In the genomic region with DNA sequence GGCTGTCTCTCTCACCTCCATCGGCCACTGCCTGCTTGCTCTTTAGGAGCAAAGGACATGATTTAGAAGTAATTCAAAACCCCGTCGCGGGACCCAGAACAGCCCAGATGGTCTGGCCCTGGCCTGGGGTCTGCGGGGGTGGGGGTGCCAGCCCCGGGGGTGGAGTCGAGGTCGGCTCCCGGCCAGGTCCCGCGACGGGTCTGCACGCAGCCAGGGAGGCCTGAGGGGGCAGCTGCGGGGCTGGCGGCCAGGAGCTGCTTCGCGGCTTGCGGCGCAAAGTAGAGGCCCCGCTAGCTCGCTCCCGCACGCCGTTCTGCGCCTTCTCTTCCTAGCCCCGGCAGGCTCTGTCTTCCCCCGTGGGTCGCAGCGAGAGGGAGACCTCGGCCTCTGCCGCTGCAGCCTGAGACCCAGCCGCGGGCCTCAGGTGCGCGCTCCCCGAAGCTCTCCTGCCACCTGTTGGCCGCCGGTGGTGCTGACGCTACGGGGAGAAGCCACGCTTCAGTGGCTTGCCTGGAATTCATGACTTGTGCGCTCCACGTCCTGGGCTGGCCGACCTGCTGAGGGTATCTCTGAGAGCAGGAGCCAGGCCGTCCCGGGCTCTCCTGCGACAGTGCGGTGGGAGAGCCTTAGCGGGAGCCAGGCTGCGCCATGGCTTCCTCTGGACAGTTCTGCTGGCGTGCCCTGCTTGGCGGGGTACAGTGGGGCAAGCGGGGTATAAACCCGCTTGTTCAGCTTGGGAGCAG, we compare ENCODE assay signal across 1 cellular context.
A peak's percentile ranks its signal among the peaks of the same experiment; 100 is the strongest.
TF ChIP-seq lines count a peak whose summit lies in the region.

No MANE protein-coding gene starts in this region.

TF ChIP-seq in HepG2, 621 proteins besides CTCF, POLR2A, EP300 and RAD21 (continued from another document and continues in another):
- TF ChIP-seq, protein P1, sequence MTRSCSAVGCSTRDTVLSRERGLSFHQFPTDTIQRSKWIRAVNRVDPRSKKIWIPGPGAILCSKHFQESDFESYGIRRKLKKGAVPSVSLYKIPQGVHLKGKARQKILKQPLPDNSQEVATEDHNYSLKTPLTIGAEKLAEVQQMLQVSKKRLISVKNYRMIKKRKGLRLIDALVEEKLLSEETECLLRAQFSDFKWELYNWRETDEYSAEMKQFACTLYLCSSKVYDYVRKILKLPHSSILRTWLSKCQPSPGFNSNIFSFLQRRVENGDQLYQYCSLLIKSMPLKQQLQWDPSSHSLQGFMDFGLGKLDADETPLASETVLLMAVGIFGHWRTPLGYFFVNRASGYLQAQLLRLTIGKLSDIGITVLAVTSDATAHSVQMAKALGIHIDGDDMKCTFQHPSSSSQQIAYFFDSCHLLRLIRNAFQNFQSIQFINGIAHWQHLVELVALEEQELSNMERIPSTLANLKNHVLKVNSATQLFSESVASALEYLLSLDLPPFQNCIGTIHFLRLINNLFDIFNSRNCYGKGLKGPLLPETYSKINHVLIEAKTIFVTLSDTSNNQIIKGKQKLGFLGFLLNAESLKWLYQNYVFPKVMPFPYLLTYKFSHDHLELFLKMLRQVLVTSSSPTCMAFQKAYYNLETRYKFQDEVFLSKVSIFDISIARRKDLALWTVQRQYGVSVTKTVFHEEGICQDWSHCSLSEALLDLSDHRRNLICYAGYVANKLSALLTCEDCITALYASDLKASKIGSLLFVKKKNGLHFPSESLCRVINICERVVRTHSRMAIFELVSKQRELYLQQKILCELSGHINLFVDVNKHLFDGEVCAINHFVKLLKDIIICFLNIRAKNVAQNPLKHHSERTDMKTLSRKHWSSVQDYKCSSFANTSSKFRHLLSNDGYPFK (CRISPR knock-in tag; IDR thresholded peaks at IDR 0.05; ENCODE audit: borderline replicate concordance) = peak; percentile 66; the same call in 1 of the 2 replicates
- TF ChIP-seq HES4 (CRISPR knock-in tag; IDR thresholded peaks at IDR 0.05; ENCODE audit: borderline replicate concordance) (no peak), TAF1 (CRISPR knock-in tag; IDR thresholded peaks at IDR 0.05) (peak; percentile 44; the same call in 1 of the 2 replicates), TCF7L2 (IDR thresholded peaks at IDR 0.05; ENCODE audit: low read depth, low read length) (no peak), HNF4A (CRISPR knock-in tag; IDR thresholded peaks at IDR 0.05) (peak; percentile 54), SP2 (CRISPR knock-in tag; IDR thresholded peaks at IDR 0.05) (no peak), ZNF292 (CRISPR knock-in tag; IDR thresholded peaks at IDR 0.05; ENCODE audit: borderline replicate concordance, low read depth) (peak; percentile 96), NFATC3 (CRISPR knock-in tag; IDR thresholded peaks at IDR 0.05) (no peak), ATAD3A (CRISPR knock-in tag; IDR thresholded peaks at IDR 0.05) (no peak), MAFF (IDR thresholded peaks at IDR 0.05; ENCODE audit: low read depth, low read length) (no peak), ZNF747 (CRISPR knock-in tag; IDR thresholded peaks at IDR 0.05; ENCODE audit: borderline replicate concordance) (peak; percentile 55; the same call in 1 of the 2 replicates), NFIC (IDR thresholded peaks at IDR 0.05; ENCODE audit: low read length) (no peak), RARG (CRISPR knock-in tag; IDR thresholded peaks at IDR 0.05; ENCODE audit: low read depth) (no peak), RXRA (CRISPR knock-in tag; IDR thresholded peaks at IDR 0.05) (peak; percentile 64), ZNF724P (CRISPR knock-in tag; IDR thresholded peaks at IDR 0.05; ENCODE audit: borderline replicate concordance) (no peak), ZSCAN31 (CRISPR knock-in tag; IDR thresholded peaks at IDR 0.05; ENCODE audit: low read depth) (peak; percentile 82), PLRG1 (conservative IDR thresholded peaks at IDR 0.05) (no peak), ZNF878 (CRISPR knock-in tag; IDR thresholded peaks at IDR 0.05) (no peak), ZNF296 (CRISPR knock-in tag; conservative IDR thresholded peaks at IDR 0.05) (no peak), PCBP2 (optimal IDR thresholded peaks at IDR 0.05; ENCODE audit: low read depth, low read length, poor library complexity, severe bottlenecking) (no peak)
- TF ChIP-seq, protein P2, sequence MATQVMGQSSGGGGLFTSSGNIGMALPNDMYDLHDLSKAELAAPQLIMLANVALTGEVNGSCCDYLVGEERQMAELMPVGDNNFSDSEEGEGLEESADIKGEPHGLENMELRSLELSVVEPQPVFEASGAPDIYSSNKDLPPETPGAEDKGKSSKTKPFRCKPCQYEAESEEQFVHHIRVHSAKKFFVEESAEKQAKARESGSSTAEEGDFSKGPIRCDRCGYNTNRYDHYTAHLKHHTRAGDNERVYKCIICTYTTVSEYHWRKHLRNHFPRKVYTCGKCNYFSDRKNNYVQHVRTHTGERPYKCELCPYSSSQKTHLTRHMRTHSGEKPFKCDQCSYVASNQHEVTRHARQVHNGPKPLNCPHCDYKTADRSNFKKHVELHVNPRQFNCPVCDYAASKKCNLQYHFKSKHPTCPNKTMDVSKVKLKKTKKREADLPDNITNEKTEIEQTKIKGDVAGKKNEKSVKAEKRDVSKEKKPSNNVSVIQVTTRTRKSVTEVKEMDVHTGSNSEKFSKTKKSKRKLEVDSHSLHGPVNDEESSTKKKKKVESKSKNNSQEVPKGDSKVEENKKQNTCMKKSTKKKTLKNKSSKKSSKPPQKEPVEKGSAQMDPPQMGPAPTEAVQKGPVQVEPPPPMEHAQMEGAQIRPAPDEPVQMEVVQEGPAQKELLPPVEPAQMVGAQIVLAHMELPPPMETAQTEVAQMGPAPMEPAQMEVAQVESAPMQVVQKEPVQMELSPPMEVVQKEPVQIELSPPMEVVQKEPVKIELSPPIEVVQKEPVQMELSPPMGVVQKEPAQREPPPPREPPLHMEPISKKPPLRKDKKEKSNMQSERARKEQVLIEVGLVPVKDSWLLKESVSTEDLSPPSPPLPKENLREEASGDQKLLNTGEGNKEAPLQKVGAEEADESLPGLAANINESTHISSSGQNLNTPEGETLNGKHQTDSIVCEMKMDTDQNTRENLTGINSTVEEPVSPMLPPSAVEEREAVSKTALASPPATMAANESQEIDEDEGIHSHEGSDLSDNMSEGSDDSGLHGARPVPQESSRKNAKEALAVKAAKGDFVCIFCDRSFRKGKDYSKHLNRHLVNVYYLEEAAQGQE (IDR thresholded peaks at IDR 0.05; ENCODE audit: borderline replicate concordance in 1 of 2, low read depth in 1 of 2, low read length in 2 of 2) = no peak
- TF ChIP-seq, protein P3, sequence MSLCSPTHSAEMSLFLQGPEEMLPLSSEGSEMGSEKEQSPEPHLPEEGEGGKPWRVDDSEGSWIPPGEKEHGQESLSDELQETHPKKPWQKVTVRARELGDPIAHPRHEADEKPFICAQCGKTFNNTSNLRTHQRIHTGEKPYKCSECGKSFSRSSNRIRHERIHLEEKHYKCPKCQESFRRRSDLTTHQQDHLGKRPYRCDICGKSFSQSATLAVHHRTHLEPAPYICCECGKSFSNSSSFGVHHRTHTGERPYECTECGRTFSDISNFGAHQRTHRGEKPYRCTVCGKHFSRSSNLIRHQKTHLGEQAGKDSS (CRISPR knock-in tag; IDR thresholded peaks at IDR 0.05; ENCODE audit: borderline replicate concordance, low read depth) = peak; percentile 92
- TF ChIP-seq, protein P4, sequence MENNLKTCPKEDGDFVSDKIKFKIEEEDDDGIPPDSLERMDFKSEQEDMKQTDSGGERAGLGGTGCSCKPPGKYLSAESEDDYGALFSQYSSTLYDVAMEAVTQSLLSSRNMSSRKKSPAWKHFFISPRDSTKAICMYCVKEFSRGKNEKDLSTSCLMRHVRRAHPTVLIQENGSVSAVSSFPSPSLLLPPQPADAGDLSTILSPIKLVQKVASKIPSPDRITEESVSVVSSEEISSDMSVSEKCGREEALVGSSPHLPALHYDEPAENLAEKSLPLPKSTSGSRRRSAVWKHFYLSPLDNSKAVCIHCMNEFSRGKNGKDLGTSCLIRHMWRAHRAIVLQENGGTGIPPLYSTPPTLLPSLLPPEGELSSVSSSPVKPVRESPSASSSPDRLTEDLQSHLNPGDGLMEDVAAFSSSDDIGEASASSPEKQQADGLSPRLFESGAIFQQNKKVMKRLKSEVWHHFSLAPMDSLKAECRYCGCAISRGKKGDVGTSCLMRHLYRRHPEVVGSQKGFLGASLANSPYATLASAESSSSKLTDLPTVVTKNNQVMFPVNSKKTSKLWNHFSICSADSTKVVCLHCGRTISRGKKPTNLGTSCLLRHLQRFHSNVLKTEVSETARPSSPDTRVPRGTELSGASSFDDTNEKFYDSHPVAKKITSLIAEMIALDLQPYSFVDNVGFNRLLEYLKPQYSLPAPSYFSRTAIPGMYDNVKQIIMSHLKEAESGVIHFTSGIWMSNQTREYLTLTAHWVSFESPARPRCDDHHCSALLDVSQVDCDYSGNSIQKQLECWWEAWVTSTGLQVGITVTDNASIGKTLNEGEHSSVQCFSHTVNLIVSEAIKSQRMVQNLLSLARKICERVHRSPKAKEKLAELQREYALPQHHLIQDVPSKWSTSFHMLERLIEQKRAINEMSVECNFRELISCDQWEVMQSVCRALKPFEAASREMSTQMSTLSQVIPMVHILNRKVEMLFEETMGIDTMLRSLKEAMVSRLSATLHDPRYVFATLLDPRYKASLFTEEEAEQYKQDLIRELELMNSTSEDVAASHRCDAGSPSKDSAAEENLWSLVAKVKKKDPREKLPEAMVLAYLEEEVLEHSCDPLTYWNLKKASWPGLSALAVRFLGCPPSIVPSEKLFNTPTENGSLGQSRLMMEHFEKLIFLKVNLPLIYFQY (CRISPR knock-in tag; IDR thresholded peaks at IDR 0.05; ENCODE audit: borderline replicate concordance) = peak; percentile 40; the same call in 1 of the 2 replicates
- TF ChIP-seq, protein P5, sequence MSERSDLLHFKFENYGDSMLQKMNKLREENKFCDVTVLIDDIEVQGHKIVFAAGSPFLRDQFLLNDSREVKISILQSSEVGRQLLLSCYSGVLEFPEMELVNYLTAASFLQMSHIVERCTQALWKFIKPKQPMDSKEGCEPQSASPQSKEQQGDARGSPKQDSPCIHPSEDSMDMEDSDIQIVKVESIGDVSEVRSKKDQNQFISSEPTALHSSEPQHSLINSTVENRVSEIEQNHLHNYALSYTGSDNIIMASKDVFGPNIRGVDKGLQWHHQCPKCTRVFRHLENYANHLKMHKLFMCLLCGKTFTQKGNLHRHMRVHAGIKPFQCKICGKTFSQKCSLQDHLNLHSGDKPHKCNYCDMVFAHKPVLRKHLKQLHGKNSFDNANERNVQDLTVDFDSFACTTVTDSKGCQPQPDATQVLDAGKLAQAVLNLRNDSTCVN (CRISPR knock-in tag; IDR thresholded peaks at IDR 0.05; ENCODE audit: borderline replicate concordance) = peak; percentile 31; the same call in 1 of the 2 replicates
- TF ChIP-seq, protein P6, sequence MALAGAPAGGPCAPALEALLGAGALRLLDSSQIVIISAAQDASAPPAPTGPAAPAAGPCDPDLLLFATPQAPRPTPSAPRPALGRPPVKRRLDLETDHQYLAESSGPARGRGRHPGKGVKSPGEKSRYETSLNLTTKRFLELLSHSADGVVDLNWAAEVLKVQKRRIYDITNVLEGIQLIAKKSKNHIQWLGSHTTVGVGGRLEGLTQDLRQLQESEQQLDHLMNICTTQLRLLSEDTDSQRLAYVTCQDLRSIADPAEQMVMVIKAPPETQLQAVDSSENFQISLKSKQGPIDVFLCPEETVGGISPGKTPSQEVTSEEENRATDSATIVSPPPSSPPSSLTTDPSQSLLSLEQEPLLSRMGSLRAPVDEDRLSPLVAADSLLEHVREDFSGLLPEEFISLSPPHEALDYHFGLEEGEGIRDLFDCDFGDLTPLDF (CRISPR knock-in tag; IDR thresholded peaks at IDR 0.05) = no peak; the same call in 1 of the 2 replicates
- TF ChIP-seq, protein P7, sequence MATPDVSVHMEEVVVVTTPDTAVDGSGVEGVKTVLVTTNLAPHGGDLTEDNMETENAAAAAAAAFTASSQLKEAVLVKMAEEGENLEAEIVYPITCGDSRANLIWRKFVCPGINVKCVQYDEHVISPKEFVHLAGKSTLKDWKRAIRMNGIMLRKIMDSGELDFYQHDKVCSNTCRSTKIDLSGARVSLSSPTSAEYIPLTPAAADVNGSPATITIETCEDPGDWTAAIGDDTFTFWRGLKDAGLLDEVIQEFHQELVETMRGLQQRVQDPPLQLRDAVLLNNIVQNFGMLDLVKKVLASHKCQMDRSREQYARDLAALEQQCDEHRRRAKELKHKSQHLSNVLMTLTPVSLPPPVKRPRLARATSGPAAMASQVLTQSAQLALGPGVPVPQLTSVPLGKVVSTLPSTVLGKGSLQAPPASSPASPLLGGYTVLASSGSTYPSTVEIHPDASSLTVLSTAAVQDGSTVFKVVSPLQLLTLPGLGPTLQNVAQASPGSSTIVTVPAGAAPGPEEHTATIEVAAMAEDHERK (CRISPR knock-in tag; IDR thresholded peaks at IDR 0.05; ENCODE audit: low read depth) = no peak
- TF ChIP-seq, protein P8, sequence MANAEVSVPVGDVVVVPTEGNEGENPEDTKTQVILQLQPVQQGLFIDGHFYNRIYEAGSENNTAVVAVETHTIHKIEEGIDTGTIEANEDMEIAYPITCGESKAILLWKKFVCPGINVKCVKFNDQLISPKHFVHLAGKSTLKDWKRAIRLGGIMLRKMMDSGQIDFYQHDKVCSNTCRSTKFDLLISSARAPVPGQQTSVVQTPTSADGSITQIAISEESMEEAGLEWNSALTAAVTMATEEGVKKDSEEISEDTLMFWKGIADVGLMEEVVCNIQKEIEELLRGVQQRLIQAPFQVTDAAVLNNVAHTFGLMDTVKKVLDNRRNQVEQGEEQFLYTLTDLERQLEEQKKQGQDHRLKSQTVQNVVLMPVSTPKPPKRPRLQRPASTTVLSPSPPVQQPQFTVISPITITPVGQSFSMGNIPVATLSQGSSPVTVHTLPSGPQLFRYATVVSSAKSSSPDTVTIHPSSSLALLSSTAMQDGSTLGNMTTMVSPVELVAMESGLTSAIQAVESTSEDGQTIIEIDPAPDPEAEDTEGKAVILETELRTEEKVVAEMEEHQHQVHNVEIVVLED (CRISPR knock-in tag; IDR thresholded peaks at IDR 0.05; ENCODE audit: borderline replicate concordance) = peak; percentile 46; the same call in 1 of the 2 replicates
- TF ChIP-seq, protein P9, sequence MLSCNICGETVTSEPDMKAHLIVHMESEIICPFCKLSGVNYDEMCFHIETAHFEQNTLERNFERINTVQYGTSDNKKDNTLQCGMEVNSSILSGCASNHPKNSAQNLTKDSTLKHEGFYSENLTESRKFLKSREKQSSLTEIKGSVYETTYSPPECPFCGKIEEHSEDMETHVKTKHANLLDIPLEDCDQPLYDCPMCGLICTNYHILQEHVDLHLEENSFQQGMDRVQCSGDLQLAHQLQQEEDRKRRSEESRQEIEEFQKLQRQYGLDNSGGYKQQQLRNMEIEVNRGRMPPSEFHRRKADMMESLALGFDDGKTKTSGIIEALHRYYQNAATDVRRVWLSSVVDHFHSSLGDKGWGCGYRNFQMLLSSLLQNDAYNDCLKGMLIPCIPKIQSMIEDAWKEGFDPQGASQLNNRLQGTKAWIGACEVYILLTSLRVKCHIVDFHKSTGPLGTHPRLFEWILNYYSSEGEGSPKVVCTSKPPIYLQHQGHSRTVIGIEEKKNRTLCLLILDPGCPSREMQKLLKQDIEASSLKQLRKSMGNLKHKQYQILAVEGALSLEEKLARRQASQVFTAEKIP (CRISPR knock-in tag; IDR thresholded peaks at IDR 0.05; ENCODE audit: borderline replicate concordance) = no peak
